In genomic region chr1:205677152-205677551, GRCh38 we compare ENCODE assay signal across 19 cellular contexts. TPM values are rescaled to one million over a fixed set of nuclear protein-coding genes. Genes with fewer than 3 reads are reported as not detected.
DNase-seq lines count a peak whose midpoint lies in the region; ATAC-seq and TF ChIP-seq lines count a peak whose summit lies in the region.
"Had no signal": no experiment of that assay in that cellular context is flagged by ENCODE, and none has a peak within 500 bp of the region (broad histone marks: within the 10 kb centered on the region; RNA-seq: fewer than 3 reads in every experiment).

No MANE protein-coding gene starts in this region.

- H3K27me3 Mint-ChIP-seq in brain (peaks cover 8% of the 10 kb centered on the region), naive B cell (no peaks in the 10 kb centered on the region)
- H3K27me3 Mint-ChIP-seq in activated naive CD8-positive, alpha-beta T cell treated with anti-CD3 and anti-CD28 coated beads for 36 hours: peaks cover 18% of the 10 kb centered on the region

- H3K36me3 Mint-ChIP-seq in brain (no peaks in the 10 kb centered on the region), naive B cell (no peaks in the 10 kb centered on the region)
- H3K36me3 Mint-ChIP-seq in activated naive CD8-positive, alpha-beta T cell treated with anti-CD3 and anti-CD28 coated beads for 36 hours: no peaks in the 10 kb centered on the region
- H3K36me3 Mint-ChIP-seq: activated naive CD8-positive, alpha-beta T cell; CD4-positive, alpha-beta memory T cell; mesothelial cell of epicardium had no signal

- H3K27ac Mint-ChIP-seq in brain: peak overlapping the region in 3 of 5 experiments; percentile 3 to 75 (median 59)
- H3K27ac Mint-ChIP-seq in naive B cell: peak overlapping the region in 2 of 6 donors; percentile 51 to 72
- no peak overlapping the region for H3K27ac Mint-ChIP-seq in activated naive CD8-positive, alpha-beta T cell treated with anti-CD3 and anti-CD28 coated beads for 36 hours
- H3K27ac Mint-ChIP-seq: activated CD4-positive, alpha-beta T cell treated with anti-CD3 and anti-CD28 coated beads, Interleukin-2, amount 10 ng/mL, durations not matched to agents 24 days and 14 days; activated naive CD8-positive, alpha-beta T cell; CD4-positive, alpha-beta memory T cell; mesothelial cell of epicardium had no signal

- H3K4me3 Mint-ChIP-seq in brain (peak overlapping the region in 3 of 5 experiments; percentile 49 to 61 (median 57)), naive B cell (peak overlapping the region in 5 of 8 donors; percentile 26 to 94 (median 68))
- H3K4me3 Mint-ChIP-seq in activated naive CD8-positive, alpha-beta T cell treated with anti-CD3 and anti-CD28 coated beads for 36 hours: no peak overlapping the region
- H3K4me3 Mint-ChIP-seq: activated CD4-positive, alpha-beta T cell treated with anti-CD3 and anti-CD28 coated beads, Interleukin-2, amount 10 ng/mL, durations not matched to agents 24 days and 14 days; activated naive CD8-positive, alpha-beta T cell; mesothelial cell of epicardium had no signal

- peaks cover 59% of the 10 kb centered on the region for H3K4me1 Mint-ChIP-seq in brain
- H3K4me1 Mint-ChIP-seq in naive B cell: peaks cover 31 to 70% (median 57%) of the 10 kb centered on the region in 3 donors
- peaks cover 7% of the 10 kb centered on the region for H3K4me1 Mint-ChIP-seq in activated naive CD8-positive, alpha-beta T cell treated with anti-CD3 and anti-CD28 coated beads for 36 hours

- H3K9me3 Mint-ChIP-seq in brain (no peaks in the 10 kb centered on the region), naive B cell (no peaks in the 10 kb centered on the region)
- no peaks in the 10 kb centered on the region for H3K9me3 Mint-ChIP-seq in activated naive CD8-positive, alpha-beta T cell treated with anti-CD3 and anti-CD28 coated beads for 36 hours
- H3K9me3 Mint-ChIP-seq: activated CD4-positive, alpha-beta T cell treated with anti-CD3 and anti-CD28 coated beads, Interleukin-2, amount 10 ng/mL, durations not matched to agents 24 days and 14 days; mesothelial cell of epicardium had no signal

- no peak for TF ChIP-seq CTCF in brain (conservative IDR thresholded peaks at IDR 0.05)

- no peak for ATAC-seq in naive B cell (ENCODE audit: low read depth in 2 of 2)
- no peak for ATAC-seq in HG02852 (IDR thresholded peaks at IDR 0.05; ENCODE audit: unreplicated experiment)
- ATAC-seq: A549 had no signal

- DNase-seq in NCI-H510A treated with DMSO at 0.1 percent for 48 hours (lab: John Stamatoyannopoulos, UW): peak; percentile 13
- no peak for DNase-seq in NCI-H510A (lab: John Stamatoyannopoulos, UW)
- DNase-seq in naive B cell: no peak
- no peak for DNase-seq in DMS53 treated with DMSO at 0.1 percent for 48 hours (lab: John Stamatoyannopoulos, UW; ENCODE audit: unreplicated experiment)
- no peak for DNase-seq in GM03348 (ENCODE audit: low spot score)
- no peak for DNase-seq in activated naive CD8-positive, alpha-beta T cell treated with anti-CD3 and anti-CD28 coated beads for 36 hours
- DNase-seq: activated CD4-positive, alpha-beta T cell treated with anti-CD3 and anti-CD28 coated beads, Interleukin-2, amount 10 ng/mL, durations not matched to agents 24 days and 14 days; CD4-positive, alpha-beta memory T cell; KG1; kidney; NCI-H1436; NCI-H446; T-helper 9 cell; upper lobe of left lung had no signal

RNA-seq across cellular contexts. Expression of gene SLC45A3, which starts 3.2 kb away (rescaled TPM):
- polyA plus RNA-seq in brain (ENCODE audit: insufficient read depth, low read depth, low replicate concordance) (16.4 TPM), naive B cell (ENCODE audit: low read depth in 6 of 6) (1 to 10 TPM in 5 of 6 donors, under 1 TPM in 1; 0.96 to 5.4 (median 4.0) TPM)
- total RNA-seq in activated naive CD8-positive, alpha-beta T cell treated with anti-CD3 and anti-CD28 coated beads for 36 hours: under 1 TPM; 0.44 to 0.45 TPM
- polyA plus RNA-seq: CD4-positive, alpha-beta memory T cell had no signal

RNA-seq across cellular contexts. Expression of gene ELK4, which starts 45.3 kb away (rescaled TPM):
- polyA plus RNA-seq in brain (ENCODE audit: insufficient read depth, low read depth, low replicate concordance) (1.8 TPM), naive B cell (ENCODE audit: low read depth in 6 of 6) (10 to 100 TPM in 1 of 6 donors, 1 to 10 TPM in 5; 4.8 to 10.2 (median 6.0) TPM)
- 10 to 100 TPM; 71.0 to 76.9 TPM for total RNA-seq in activated naive CD8-positive, alpha-beta T cell treated with anti-CD3 and anti-CD28 coated beads for 36 hours
